21 cellular contexts compared by ENCODE assay signal in genomic region chr1:28197682-28198415, GRCh38. TPM values are rescaled to one million over a fixed set of nuclear protein-coding genes. Genes with fewer than 3 reads are reported as not detected.
DNase-seq lines count a peak whose midpoint lies in the region; ATAC-seq, FAIRE-seq and TF ChIP-seq lines count a peak whose summit lies in the region.
"Had no signal": no experiment of that assay in that cellular context is flagged by ENCODE, and none has a peak within 500 bp of the region (broad histone marks: within the 10 kb centered on the region; RNA-seq: fewer than 3 reads in every experiment).

No MANE protein-coding gene starts in this region.

- H3K79me2 ChIP-seq in GM23338 (replicated peaks; ENCODE audit: insufficient read depth) = no peaks in the 10 kb centered on the region
- H3K79me2 ChIP-seq in keratinocyte (ENCODE audit: control insufficient read depth, insufficient read depth, low read length) = no peaks in the 10 kb centered on the region

- H4K20me1 ChIP-seq in GM23338 (replicated peaks; ENCODE audit: insufficient read depth) (peaks cover 2% of the 10 kb centered on the region; the same call in 1 of the 2 replicates), keratinocyte (ENCODE audit: control insufficient read depth, extremely low read depth, insufficient read depth, low read length) (no peaks in the 10 kb centered on the region)

- H3K4me3 Mint-ChIP-seq in GM23338 (no peak overlapping the region; the same call in 2 of the 3 replicates), progenitor cell of endocrine pancreas (ENCODE audit: low read depth) (no peak overlapping the region)
- no peak overlapping the region for H3K4me3 Mint-ChIP-seq in activated CD8-positive, alpha-beta memory T cell treated with anti-CD3 and anti-CD28 coated beads, Interleukin-2, amount 10 ng/mL, durations not matched to agents 7 days and 5 days
- H3K4me3 Mint-ChIP-seq: endodermal cell, memory B cell, neural crest cell had no signal

- DNase-seq in DMS53 (lab: John Stamatoyannopoulos, UW) (peak; percentile 21), DMS53 treated with DMSO at 0.1 percent for 48 hours (lab: John Stamatoyannopoulos, UW; ENCODE audit: unreplicated experiment) (no peak), GM23338 (ENCODE audit: low spot score) (no peak), keratinocyte (ENCODE audit: low read depth, low spot score) (no peak), coronary artery (ENCODE audit: low spot score) (no peak), AML-193 (lab: John Stamatoyannopoulos, UW) (no peak), progenitor cell of endocrine pancreas (ENCODE audit: low spot score, unreplicated experiment) (no peak)
- no peak for DNase-seq in activated CD8-positive, alpha-beta memory T cell treated with anti-CD3 and anti-CD28 coated beads, Interleukin-2, amount 10 ng/mL, durations not matched to agents 7 days and 5 days
- DNase-seq: activated effector memory CD4-positive, alpha-beta T cell treated with Interleukin-2 at 50 U/mL for 16 hours; anterior cingulate cortex; DMS 273 treated with DMSO at 0.1 percent for 48 hours; NCI-H1694 treated with DMSO at 0.1 percent for 48 hours; NCI-H345; RPMI8226; stimulated activated CD4-positive, alpha-beta T cell treated with anti-CD3 and anti-CD28 coated beads, Interleukin-12 subunit alpha, Interleukin-12 subunit beta, amount 100 ng/mL, for 4 hours; SW 1271 had no signal

- no peak overlapping the region for H3K4me2 ChIP-seq in GM23338
- peak overlapping the region; percentile 43 for H3K4me2 ChIP-seq in keratinocyte (ENCODE audit: control insufficient read depth, extremely low read depth, insufficient read depth, low read depth, low read length)

- no peaks in the 10 kb centered on the region for H3K9me1 ChIP-seq in keratinocyte (ENCODE audit: control insufficient read depth, extremely low read depth, insufficient read depth, low read length)

- no peak for FAIRE-seq in keratinocyte (lab: Jason Lieb, UNC)
- FAIRE-seq: islet of Langerhans had no signal

- H3K4me1 ChIP-seq in GM23338 (ENCODE audit: insufficient read depth) (peaks cover 30% of the 10 kb centered on the region), keratinocyte (ENCODE audit: control insufficient read depth, extremely low read depth, insufficient read depth, low read length) (peaks cover 42% of the 10 kb centered on the region)

- H2AFZ ChIP-seq in GM23338 (no peak overlapping the region), keratinocyte (ENCODE audit: control insufficient read depth, low read length) (no peak overlapping the region)

- H3K9me2 ChIP-seq in GM23338 (ENCODE audit: insufficient read depth) = no peaks in the 10 kb centered on the region

- dilution Hi-C loops in keratinocyte (cut with MboI; ENCODE audit: extremely low pct_ligation_motif_present, low sequenced_read_pairs) = no loop called here

- peaks cover 14% of the 10 kb centered on the region for H3K27me3 Mint-ChIP-seq in GM23338 (ENCODE audit: insufficient read depth, low read depth, poor library complexity)
- H3K27me3 Mint-ChIP-seq in activated CD8-positive, alpha-beta memory T cell treated with anti-CD3 and anti-CD28 coated beads, Interleukin-2, amount 10 ng/mL, durations not matched to agents 7 days and 5 days = no peaks in the 10 kb centered on the region
- no peaks in the 10 kb centered on the region for H3K27me3 Mint-ChIP-seq in progenitor cell of endocrine pancreas
- H3K27me3 Mint-ChIP-seq: memory B cell had no signal

- H3K9me3 Mint-ChIP-seq in GM23338 (no peaks in the 10 kb centered on the region), progenitor cell of endocrine pancreas (ENCODE audit: low read depth) (no peaks in the 10 kb centered on the region)
- peaks cover 6% of the 10 kb centered on the region for H3K9me3 Mint-ChIP-seq in activated CD8-positive, alpha-beta memory T cell treated with anti-CD3 and anti-CD28 coated beads, Interleukin-2, amount 10 ng/mL, durations not matched to agents 7 days and 5 days (ENCODE audit: low read depth)
- H3K9me3 Mint-ChIP-seq: endodermal cell, neural crest cell had no signal

- ATAC-seq in GM23338 = no peak
- ATAC-seq in activated CD8-positive, alpha-beta memory T cell treated with anti-CD3 and anti-CD28 coated beads, Interleukin-2, amount 10 ng/mL, durations not matched to agents 7 days and 5 days = no peak

- peaks cover 21% of the 10 kb centered on the region; the same call in 1 of the 2 replicates for H3F3A ChIP-seq in GM23338 (replicated peaks; ENCODE audit: low read depth)

- CTCF ChIA-PET in activated CD8-positive, alpha-beta memory T cell treated with anti-CD3 and anti-CD28 coated beads, Interleukin-2, amount 10 ng/mL, durations not matched to agents 7 days and 5 days (lab: Charles Lee) = interaction anchor here (0.7 to 3.9 kb wide), 5 partner anchors 8 to 162 kb away, joined by 3 to 21 read pairs (median 5); no protein-coding TSS in a partner anchor

- TF ChIP-seq CTCF in GM23338 (conservative IDR thresholded peaks at IDR 0.05; ENCODE audit: low read depth in 2 of 2) (no peak), keratinocyte (optimal IDR thresholded peaks at IDR 0.05 in 1 of 3, IDR thresholded peaks at IDR 0.05 in 1 of 3, conservative IDR thresholded peaks at IDR 0.05 in 1 of 3; ENCODE audit: extremely low read depth in 1 of 3, insufficient read depth in 2 of 3, low read length in 3 of 3) (no peak), coronary artery (IDR thresholded peaks at IDR 0.05) (no peak), progenitor cell of endocrine pancreas (IDR thresholded peaks at IDR 0.05; ENCODE audit: unreplicated experiment) (no peak)

- peak overlapping the region; percentile 14 for H3K9ac ChIP-seq in keratinocyte (ENCODE audit: control insufficient read depth, extremely low read depth, insufficient read depth, low read length)

- peaks cover 28% of the 10 kb centered on the region for H3K4me1 Mint-ChIP-seq in GM23338
- peaks cover 53% of the 10 kb centered on the region for H3K4me1 Mint-ChIP-seq in activated CD8-positive, alpha-beta memory T cell treated with anti-CD3 and anti-CD28 coated beads, Interleukin-2, amount 10 ng/mL, durations not matched to agents 7 days and 5 days
- no peaks in the 10 kb centered on the region for H3K4me1 Mint-ChIP-seq in progenitor cell of endocrine pancreas (ENCODE audit: low read depth)

- H3K27ac Mint-ChIP-seq in GM23338 = peak overlapping the region; percentile 32; the same call in 1 of the 2 replicates
- peak overlapping the region; percentile 62 for H3K27ac Mint-ChIP-seq in activated CD8-positive, alpha-beta memory T cell treated with anti-CD3 and anti-CD28 coated beads, Interleukin-2, amount 10 ng/mL, durations not matched to agents 7 days and 5 days
- no peak overlapping the region for H3K27ac Mint-ChIP-seq in progenitor cell of endocrine pancreas
- H3K27ac Mint-ChIP-seq: endodermal cell, memory B cell had no signal

- H3K27me3 ChIP-seq in GM23338 (ENCODE audit: insufficient read depth) = no peaks in the 10 kb centered on the region
- H3K27me3 ChIP-seq in keratinocyte (ENCODE audit: control insufficient read depth, extremely low read depth, insufficient read depth, low read length) = no peaks in the 10 kb centered on the region

- H3K36me3 Mint-ChIP-seq in GM23338 (ENCODE audit: low read depth) = peaks cover 41% of the 10 kb centered on the region
- H3K36me3 Mint-ChIP-seq in activated CD8-positive, alpha-beta memory T cell treated with anti-CD3 and anti-CD28 coated beads, Interleukin-2, amount 10 ng/mL, durations not matched to agents 7 days and 5 days = peaks cover 55% of the 10 kb centered on the region
- peaks cover 19% of the 10 kb centered on the region for H3K36me3 Mint-ChIP-seq in progenitor cell of endocrine pancreas (ENCODE audit: insufficient read depth)

- no peaks in the 10 kb centered on the region for H3K9me3 ChIP-seq in keratinocyte (ENCODE audit: control insufficient read depth, low read depth, low read length)

- H3K36me3 ChIP-seq in GM23338 (ENCODE audit: insufficient read depth) (peaks cover 23% of the 10 kb centered on the region), keratinocyte (ENCODE audit: control insufficient read depth in 2 of 2, extremely low read depth in 1 of 2, insufficient read depth in 2 of 2, low read length in 2 of 2) (peaks cover 3 to 17% of the 10 kb centered on the region in 2 experiments)

- peak overlapping the region; percentile 86; the same call in 1 of the 2 replicates for H3K27ac ChIP-seq in GM23338 (ENCODE audit: low read depth)
- H3K27ac ChIP-seq in keratinocyte (ENCODE audit: control insufficient read depth, insufficient read depth, low read length) = no peak overlapping the region
- H3K27ac ChIP-seq in coronary artery = no peak overlapping the region
- H3K27ac ChIP-seq: 22Rv1 had no signal

- H3K4me3 ChIP-seq in GM23338 = no peak overlapping the region
- peak overlapping the region in 1 of 3 experiments; percentile 21 for H3K4me3 ChIP-seq in keratinocyte (ENCODE audit: control insufficient read depth in 2 of 3, extremely low read depth in 1 of 3, insufficient read depth in 2 of 3, low read depth in 1 of 3, low read length in 3 of 3)
- H3K4me3 ChIP-seq in coronary artery = no peak overlapping the region

RNA-seq across cellular contexts. Expression of gene PTAFR, which starts 21.4 kb away (rescaled TPM):
- total RNA-seq in GM23338 (2014; rRNA removed; shearing (Covaris generic)) = 0.27 and 0.76 TPM in 2 replicates
- 0.29 and 0.49 TPM in 2 replicates for polyA plus RNA-seq in GM23338 (2016; fragmentation: Nextera tagmentation; extraction: Ambion mirVana)
- total RNA-seq in activated CD8-positive, alpha-beta memory T cell treated with anti-CD3 and anti-CD28 coated beads, Interleukin-2, amount 10 ng/mL, durations not matched to agents 7 days and 5 days = under 1 TPM; 0.20 to 0.30 TPM
- polyA plus RNA-seq in keratinocyte = 18.6 to 30.7 TPM (median 19.6 TPM) in 3 replicates
- polyA plus RNA-seq in keratinocyte (2011; ENCODE audit: low read depth) = 0.91 TPM
- 17.9 and 19.4 TPM in 2 replicates for polyA plus RNA-seq in keratinocyte (2011; cell fraction: cytosol; rRNA removed)
- 26.4 and 29.8 TPM in 2 replicates for polyA plus RNA-seq in keratinocyte (2011; cell fraction: nucleus; rRNA removed)
- 3.6 and 12.0 TPM in 2 replicates for polyA plus RNA-seq in keratinocyte (2012; ENCODE audit: low replicate concordance)
- 24.8 to 42.8 TPM (median 38.3 TPM) in 3 replicates for polyA minus RNA-seq in keratinocyte
- polyA minus RNA-seq in keratinocyte (2011; cell fraction: cytosol; rRNA and poly(A)+ RNA removed) = 13.0 TPM
- 19.6 and 25.4 TPM in 2 replicates for polyA minus RNA-seq in keratinocyte (2011; cell fraction: nucleus; rRNA and poly(A)+ RNA removed)
- total RNA-seq in progenitor cell of endocrine pancreas = 0.19 and 0.27 TPM in 2 replicates

RNA-seq across cellular contexts. Expression of gene DNAJC8, which starts 35.0 kb away (rescaled TPM):
- total RNA-seq in GM23338 (2014; rRNA removed; shearing (Covaris generic)) = 67.3 and 71.0 TPM in 2 replicates
- polyA plus RNA-seq in GM23338 (2016; fragmentation: Nextera tagmentation; extraction: Ambion mirVana) = 208 and 210 TPM in 2 replicates
- total RNA-seq in activated CD8-positive, alpha-beta memory T cell treated with anti-CD3 and anti-CD28 coated beads, Interleukin-2, amount 10 ng/mL, durations not matched to agents 7 days and 5 days = 100 to 1,000 TPM; 103 to 114 TPM
- polyA plus RNA-seq in keratinocyte = 75.8 to 104 TPM (median 79.5 TPM) in 3 replicates
- 88.6 TPM for polyA plus RNA-seq in keratinocyte (2011; ENCODE audit: low read depth)
- 75.5 and 102 TPM in 2 replicates for polyA plus RNA-seq in keratinocyte (2011; cell fraction: cytosol; rRNA removed)
- polyA plus RNA-seq in keratinocyte (2011; cell fraction: nucleus; rRNA removed) = 56.8 and 74.4 TPM in 2 replicates
- polyA plus RNA-seq in keratinocyte (2012; ENCODE audit: low replicate concordance) = 79.0 and 82.0 TPM in 2 replicates
- polyA minus RNA-seq in keratinocyte = 22.5 to 32.4 TPM (median 30.8 TPM) in 3 replicates
- 24.2 TPM for polyA minus RNA-seq in keratinocyte (2011; cell fraction: cytosol; rRNA and poly(A)+ RNA removed)
- 9.3 and 13.9 TPM in 2 replicates for polyA minus RNA-seq in keratinocyte (2011; cell fraction: nucleus; rRNA and poly(A)+ RNA removed)
- 87.1 and 90.3 TPM in 2 replicates for total RNA-seq in progenitor cell of endocrine pancreas

RNA-seq across cellular contexts. Expression of gene ATP5IF1, which starts 38.1 kb away (rescaled TPM):
- total RNA-seq in GM23338 (2014; rRNA removed; shearing (Covaris generic)) = 230 and 282 TPM in 2 replicates
- polyA plus RNA-seq in GM23338 (2016; fragmentation: Nextera tagmentation; extraction: Ambion mirVana) (1,325 and 1,405 TPM in 2 replicates), keratinocyte (296 to 365 TPM (median 332 TPM) in 3 replicates)
- 100 to 1,000 TPM; 175 to 182 TPM for total RNA-seq in activated CD8-positive, alpha-beta memory T cell treated with anti-CD3 and anti-CD28 coated beads, Interleukin-2, amount 10 ng/mL, durations not matched to agents 7 days and 5 days
- 851 TPM for polyA plus RNA-seq in keratinocyte (2011; ENCODE audit: low read depth)
- polyA plus RNA-seq in keratinocyte (2011; cell fraction: cytosol; rRNA removed) = 275 and 419 TPM in 2 replicates
- polyA plus RNA-seq in keratinocyte (2011; cell fraction: nucleus; rRNA removed) = 171 and 284 TPM in 2 replicates
- polyA plus RNA-seq in keratinocyte (2012; ENCODE audit: low replicate concordance) = 362 and 470 TPM in 2 replicates
- 19.2 to 28.8 TPM (median 28.1 TPM) in 3 replicates for polyA minus RNA-seq in keratinocyte
- 199 TPM for polyA minus RNA-seq in keratinocyte (2011; cell fraction: cytosol; rRNA and poly(A)+ RNA removed)
- 28.0 and 38.2 TPM in 2 replicates for polyA minus RNA-seq in keratinocyte (2011; cell fraction: nucleus; rRNA and poly(A)+ RNA removed)
- total RNA-seq in progenitor cell of endocrine pancreas = 130 and 152 TPM in 2 replicates
